Comparison of ENCODE assay signal across 8 cellular contexts in the genomic region with DNA sequence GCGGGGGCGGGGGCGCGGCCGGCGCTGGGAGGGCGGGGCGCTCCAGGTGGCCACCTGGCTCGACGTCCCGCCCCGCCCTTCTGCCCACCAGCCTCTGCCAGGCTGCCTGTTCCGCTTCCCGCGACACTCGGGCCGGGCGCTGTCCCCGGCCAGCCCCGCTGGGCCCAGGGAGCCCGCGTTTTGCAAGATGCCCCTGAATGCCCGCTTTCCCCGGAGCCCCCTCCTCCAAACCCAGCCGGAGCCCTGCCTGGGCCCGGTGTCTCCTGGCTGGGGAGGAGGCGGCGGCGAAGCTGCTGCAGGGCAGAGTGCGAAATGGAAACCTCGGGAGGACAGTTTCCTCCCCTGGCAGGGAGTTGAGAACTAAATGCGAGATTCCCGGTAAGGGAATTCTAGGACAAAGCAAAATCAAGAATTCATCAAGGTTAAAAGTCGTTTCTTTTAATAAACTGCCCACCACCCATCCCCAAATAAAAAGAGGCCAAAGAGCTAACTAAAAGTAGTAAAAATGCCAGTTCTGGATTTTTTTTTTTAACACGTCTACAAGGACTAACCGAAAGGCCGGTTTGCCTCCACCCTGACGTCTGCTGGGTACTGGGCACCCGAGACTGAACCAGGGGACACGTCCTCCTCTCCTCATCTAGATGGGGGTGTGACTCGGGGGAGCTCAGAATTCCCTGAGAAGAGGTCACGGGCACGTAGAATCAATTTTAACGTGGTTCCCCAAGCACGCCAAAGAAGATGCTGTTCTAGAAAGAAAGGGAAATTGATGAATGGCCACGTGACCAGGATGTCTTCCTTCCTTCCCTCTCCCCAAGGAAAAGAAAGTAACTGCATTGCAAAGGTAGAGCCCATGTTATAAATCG.
DNase-seq lines count a peak whose midpoint lies in the region; ATAC-seq and TF ChIP-seq lines count a peak whose summit lies in the region.

No MANE protein-coding gene starts in this region.

- H3K4me3 ChIP-seq in BE2C (ENCODE audit: low read depth, low read length) (peak overlapping the region; percentile 34), PC-3 (ENCODE audit: low read length) (peak overlapping the region; percentile 67), epithelial cell of proximal tubule (ENCODE audit: low read depth, low read length) (peak overlapping the region; percentile 67)

- H3K27me3 ChIP-seq in BE2C (peaks cover 82% of the 10 kb centered on the region), PC-3 (ENCODE audit: low read length) (peaks cover 73% of the 10 kb centered on the region)

- BruUV-seq in PC-3 (replicated peaks; lab: Mats Ljungman, UMichigan): no TSS peak

- CTCF ChIA-PET in PC-3 (lab: Charles Lee): no interaction called here

- POLR2A ChIA-PET in PC-3 (lab: Charles Lee; ENCODE audit: unreplicated experiment): no interaction called here

- H3K27me3 Mint-ChIP-seq in osteocyte (ENCODE audit: unreplicated experiment): peaks cover 70% of the 10 kb centered on the region

- H3K27ac ChIP-seq in PC-3 (ENCODE audit: low read length): no peak overlapping the region

- no peak overlapping the region for H3K9ac ChIP-seq in PC-3 (ENCODE audit: low read length)

- peaks cover 4% of the 10 kb centered on the region for H3K9me3 Mint-ChIP-seq in osteocyte (ENCODE audit: unreplicated experiment)

- H3K4me3 Mint-ChIP-seq in osteocyte (ENCODE audit: unreplicated experiment): peak overlapping the region; percentile 50

- H3K36me3 Mint-ChIP-seq in osteocyte (ENCODE audit: unreplicated experiment): no peaks in the 10 kb centered on the region

- DNase-seq in BE2C (no peak), PC-3 (no peak), epithelial cell of proximal tubule (ENCODE audit: low read depth) (no peak), osteocyte (ENCODE audit: extremely low spot score, unreplicated experiment) (no peak), globus pallidus (ENCODE audit: low spot score) (no peak)

- peaks cover 17% of the 10 kb centered on the region for H3K4me1 Mint-ChIP-seq in osteocyte (ENCODE audit: unreplicated experiment)

- no peaks in the 10 kb centered on the region for H3K4me1 ChIP-seq in BE2C
- H3K4me1 ChIP-seq in PC-3 (ENCODE audit: insufficient read depth, low read length): peaks cover 7% of the 10 kb centered on the region

- no peaks in the 10 kb centered on the region for H3F3A ChIP-seq in PC-3 (ENCODE audit: low read length, unreplicated experiment)

- no peaks in the 10 kb centered on the region for H3K36me3 ChIP-seq in BE2C
- no peaks in the 10 kb centered on the region for H3K36me3 ChIP-seq in PC-3 (ENCODE audit: low read depth, low read length)

- H4K20me1 ChIP-seq in PC-3 (ENCODE audit: low read length): no peaks in the 10 kb centered on the region

- H3K79me2 ChIP-seq in PC-3 (ENCODE audit: low read length): no peaks in the 10 kb centered on the region

- H2AFZ ChIP-seq in PC-3 (ENCODE audit: low read length): peak overlapping the region; percentile 87

- ATAC-seq in GM18511 (IDR thresholded peaks at IDR 0.05; ENCODE audit: unreplicated experiment) (peak; percentile 55), HG03045 (IDR thresholded peaks at IDR 0.05; ENCODE audit: unreplicated experiment) (peak; percentile 49), PC-3 (peak; percentile 43), HG03442 (IDR thresholded peaks at IDR 0.05; ENCODE audit: unreplicated experiment) (no peak)

- intact Hi-C loops in PC-3 (cut with micrococcal nuclease): loop anchor here (5.0 kb wide), 1 partner anchor 89 kb away; no protein-coding TSS in a partner anchor

- H3K9me3 ChIP-seq in BE2C (no peaks in the 10 kb centered on the region), PC-3 (ENCODE audit: low read length) (no peaks in the 10 kb centered on the region)

- H3K9me2 ChIP-seq in PC-3 (replicated peaks; ENCODE audit: low read length): no peaks in the 10 kb centered on the region

- peak overlapping the region; percentile 95 for H3K4me2 ChIP-seq in PC-3 (ENCODE audit: low read length)

- no peak for TF ChIP-seq CTCF in BE2C (IDR thresholded peaks at IDR 0.05; ENCODE audit: low read depth, low read length)
- TF ChIP-seq CTCF in PC-3 (conservative IDR thresholded peaks at IDR 0.05; ENCODE audit: low read depth, low read length): no peak
- no peak for TF ChIP-seq CTCF in epithelial cell of proximal tubule (conservative IDR thresholded peaks at IDR 0.05; ENCODE audit: low read depth, low read length)
- TF ChIP-seq CTCF in osteocyte (IDR thresholded peaks at IDR 0.05): no peak

- no peak overlapping the region for H3K27ac Mint-ChIP-seq in osteocyte (ENCODE audit: unreplicated experiment)
